ENCODE assay signal across 2 cellular contexts in the genomic region with DNA sequence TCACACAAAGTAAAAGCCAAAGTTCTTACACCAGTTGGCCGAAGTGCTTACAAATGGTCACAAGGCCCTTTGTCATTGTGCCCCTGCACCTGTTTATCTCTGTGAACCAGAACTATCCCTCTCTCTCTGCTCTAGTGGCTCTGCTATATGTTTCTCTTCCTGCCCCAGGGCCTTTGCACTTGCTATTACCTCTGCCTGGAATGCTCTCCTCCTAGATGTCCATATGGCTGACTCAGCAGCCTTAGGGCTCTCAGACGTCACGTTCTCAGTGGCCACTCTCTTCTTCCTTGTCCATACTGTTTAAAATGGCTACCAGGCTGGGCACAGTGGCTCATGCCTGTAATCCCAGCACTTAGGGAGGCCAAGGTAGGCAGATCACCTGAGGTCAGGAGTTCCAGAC.
A peak's percentile ranks its signal among the peaks of the same experiment; 100 is the strongest.
TF ChIP-seq lines count a peak whose summit lies in the region.

No MANE protein-coding gene starts in this region.

TF ChIP-seq in HEK293, 187 proteins besides CTCF, POLR2A, EP300 and RAD21:
- TF ChIP-seq ZNF623 (tag by site-specific recombination; IDR thresholded peaks at IDR 0.05) = peak; percentile 97
- TF ChIP-seq RBAK (tag by site-specific recombination; IDR thresholded peaks at IDR 0.05) = no peak
- TF ChIP-seq ZFP3 (tag by site-specific recombination; IDR thresholded peaks at IDR 0.05; ENCODE audit: low read depth) = no peak

TF ChIP-seq in H1, 55 proteins besides CTCF, POLR2A, EP300 and RAD21:
- TF ChIP-seq KDM1A (IDR thresholded peaks at IDR 0.05; ENCODE audit: borderline replicate concordance, low read length) = peak; percentile 73; the same call in 1 of the 2 replicates
- TF ChIP-seq CBX5 (IDR thresholded peaks at IDR 0.05; ENCODE audit: low read depth, low read length) = no peak
